Comparison of ENCODE assay signal across 31 cellular contexts in genomic region chr6:10890151-10890550, GRCh38. TPM values are rescaled to one million over a fixed set of nuclear protein-coding genes. Genes with fewer than 3 reads are reported as not detected.
"Had no signal": no experiment of that assay in that cellular context is flagged by ENCODE, and none has a peak within 500 bp of the region (broad histone marks: within the 10 kb centered on the region; RNA-seq: fewer than 3 reads in every experiment).

No MANE protein-coding gene starts in this region.

- H3K9me3 Mint-ChIP-seq: activated CD4-positive, alpha-beta memory T cell treated with anti-CD3 and anti-CD28 coated beads, Interleukin-2, amount 10 ng/mL, durations not matched to agents 7 days and 5 days; activated naive CD4-positive, alpha-beta T cell treated with anti-CD3 and anti-CD28 coated beads, Interleukin-2, amount 50 U/mL, for 24 hours; activated T-helper 1 cell treated with anti-CD3 and anti-CD28 coated beads, Interleukin-12 subunit alpha, Interleukin-12 subunit beta, Interleukin-2, Interleukin-4 antibody, amounts not matched to agents 30 ng/mL and 10 ng/mL and 1 ng/mL, durations not matched to agents 14 hours and 24 hours and 36 hours; T-cell had no signal

- H2AFZ ChIP-seq: PC-9 had no signal

- H3K27ac Mint-ChIP-seq: activated CD4-positive, alpha-beta memory T cell treated with anti-CD3 and anti-CD28 coated beads, Interleukin-2, amount 10 ng/mL, durations not matched to agents 7 days and 5 days; activated CD4-positive, alpha-beta T cell treated with anti-CD3 and anti-CD28 coated beads for 36 hours; activated naive CD4-positive, alpha-beta T cell treated with anti-CD3 and anti-CD28 coated beads, Interleukin-2, amount 50 U/mL, for 24 hours; activated T-helper 1 cell treated with anti-CD3 and anti-CD28 coated beads, Interleukin-12 subunit alpha, Interleukin-12 subunit beta, Interleukin-2, Interleukin-4 antibody, amounts not matched to agents 30 ng/mL and 10 ng/mL and 1 ng/mL, durations not matched to agents 14 hours and 24 hours and 36 hours; T-cell had no signal

- H3K9me3 ChIP-seq: breast epithelium, colonic mucosa had no signal

- H3K36me3 ChIP-seq: breast epithelium, colonic mucosa, WERI-Rb-1 had no signal

- H3K36me3 Mint-ChIP-seq: activated naive CD4-positive, alpha-beta T cell treated with anti-CD3 and anti-CD28 coated beads, Interleukin-2, amount 50 U/mL, for 24 hours; T-cell had no signal

- H3K27ac ChIP-seq: breast epithelium, colonic mucosa, PC-9, SK-N-MC, WERI-Rb-1 had no signal

- H3K4me1 ChIP-seq: breast epithelium, colonic mucosa had no signal

- H3K4me2 ChIP-seq: PC-9 had no signal

- DNase-seq: activated CD4-positive, alpha-beta memory T cell treated with anti-CD3 and anti-CD28 coated beads, Interleukin-2, amount 10 ng/mL, durations not matched to agents 7 days and 5 days; activated CD4-positive, alpha-beta T cell treated with anti-CD3 and anti-CD28 coated beads for 36 hours; activated CD4-positive, alpha-beta T cell treated with anti-CD3 and anti-CD28 coated beads, Interleukin-2, amount 50 U/mL, for 1 hour; activated CD8-positive, alpha-beta memory T cell treated with anti-CD3 and anti-CD28 coated beads, Interleukin-2, amount 50 U/mL, for 4 hours; activated effector memory CD4-positive, alpha-beta T cell treated with Interleukin-2 at 50 U/mL for 16 hours; activated naive CD4-positive, alpha-beta T cell; aorta; caudate nucleus; colonic mucosa; NCI-H1092 treated with DMSO at 0.1 percent for 48 hours; NCI-H1417 treated with DMSO at 0.1 percent for 48 hours; NCI-H1694; NCI-H2029; NCI-H2107; NCI-H345; NCI-H510A; NCI-H526 treated with DMSO at 0.1 percent for 48 hours; NCI-H82; NK-92 treated with Interleukin-12 subunit alpha and Interleukin-12 subunit beta, amount 100 ng/mL, for 24 hours; PC-9; SHP77 treated with DMSO at 0.1 percent for 48 hours; T-cell; T-helper 2 cell; T1000; WERI-Rb-1 had no signal

- H3K4me3 Mint-ChIP-seq: activated CD4-positive, alpha-beta memory T cell treated with anti-CD3 and anti-CD28 coated beads, Interleukin-2, amount 10 ng/mL, durations not matched to agents 7 days and 5 days; activated CD4-positive, alpha-beta T cell treated with anti-CD3 and anti-CD28 coated beads for 36 hours; activated naive CD4-positive, alpha-beta T cell treated with anti-CD3 and anti-CD28 coated beads, Interleukin-2, amount 50 U/mL, for 24 hours; activated T-helper 1 cell treated with anti-CD3 and anti-CD28 coated beads, Interleukin-12 subunit alpha, Interleukin-12 subunit beta, Interleukin-2, Interleukin-4 antibody, amounts not matched to agents 30 ng/mL and 10 ng/mL and 1 ng/mL, durations not matched to agents 14 hours and 24 hours and 36 hours; T-cell had no signal

- ATAC-seq: activated CD4-positive, alpha-beta T cell treated with anti-CD3 and anti-CD28 coated beads for 36 hours; T-cell had no signal

- H3K4me1 Mint-ChIP-seq: activated naive CD4-positive, alpha-beta T cell treated with anti-CD3 and anti-CD28 coated beads, Interleukin-2, amount 50 U/mL, for 24 hours had no signal

- H3K4me3 ChIP-seq: breast epithelium, colonic mucosa, PC-9, SK-N-MC had no signal

RNA-seq across cellular contexts. Expression of gene SYCP2L, which starts 3.3 kb away (rescaled TPM):
- total RNA-seq: activated CD4-positive, alpha-beta memory T cell treated with anti-CD3 and anti-CD28 coated beads, Interleukin-2, amount 10 ng/mL, durations not matched to agents 7 days and 5 days; activated CD8-positive, alpha-beta memory T cell treated with anti-CD3 and anti-CD28 coated beads for 36 hours; activated T-helper 1 cell treated with anti-CD3 and anti-CD28 coated beads, Interleukin-12 subunit alpha, Interleukin-12 subunit beta, Interleukin-2, Interleukin-4 antibody, amounts not matched to agents 30 ng/mL and 10 ng/mL and 1 ng/mL, durations not matched to agents 14 hours and 24 hours and 36 hours had no signal

RNA-seq across cellular contexts. Expression of gene GCM2, which starts 8.3 kb away (rescaled TPM):
- total RNA-seq: activated CD4-positive, alpha-beta memory T cell treated with anti-CD3 and anti-CD28 coated beads, Interleukin-2, amount 10 ng/mL, durations not matched to agents 7 days and 5 days; activated CD4-positive, alpha-beta T cell treated with anti-CD3 and anti-CD28 coated beads for 36 hours; activated CD8-positive, alpha-beta memory T cell treated with anti-CD3 and anti-CD28 coated beads for 36 hours; activated T-helper 1 cell treated with anti-CD3 and anti-CD28 coated beads, Interleukin-12 subunit alpha, Interleukin-12 subunit beta, Interleukin-2, Interleukin-4 antibody, amounts not matched to agents 30 ng/mL and 10 ng/mL and 1 ng/mL, durations not matched to agents 14 hours and 24 hours and 36 hours; aorta; breast epithelium; cerebellum; colonic mucosa; PC-9; T-cell had no signal

RNA-seq across cellular contexts. Expression of gene MAK, which starts 51.8 kb away (rescaled TPM):
- total RNA-seq: colonic mucosa had no signal
